In genomic region chr10:54985732-54986131, GRCh38 we compare ENCODE assay signal across 9 cellular contexts.
A peak's percentile ranks its signal among the peaks of the same experiment; 100 is the strongest.
DNase-seq lines count a peak whose midpoint lies in the region; ATAC-seq, FAIRE-seq and TF ChIP-seq lines count a peak whose summit lies in the region.
"Had no signal": no experiment of that assay in that cellular context is flagged by ENCODE, and none has a peak within 500 bp of the region (broad histone marks: within the 10 kb centered on the region; RNA-seq: fewer than 3 reads in every experiment).

No MANE protein-coding gene starts in this region.

- H3K4me3 ChIP-seq in kidney (ENCODE audit: low read length in 2 of 2), result no peak overlapping the region

- TF ChIP-seq CTCF in Calu3 (IDR thresholded peaks at IDR 0.05; ENCODE audit: unreplicated experiment) (peak; percentile 41), kidney (IDR thresholded peaks at IDR 0.05; ENCODE audit: borderline replicate concordance, extremely low read depth, insufficient read depth) (peak; percentile 22)

- peaks cover 0 to 4% of the 10 kb centered on the region in 2 donors for H3K9me3 ChIP-seq in kidney (ENCODE audit: control insufficient read depth in 1 of 2, low read length in 2 of 2)

- no peak overlapping the region for H3K9ac ChIP-seq in kidney (ENCODE audit: low read length in 2 of 2)

- FAIRE-seq in H54 (lab: Jason Lieb, UNC) (no peak), kidney (lab: Jason Lieb, UNC) (peak; percentile 64)

- TF ChIP-seq POLR2A in H54 (IDR thresholded peaks at IDR 0.05; ENCODE audit: low read depth, low read length), result no peak

- DNase-seq in Calu3, result no peak
- peak; percentile 2 for DNase-seq in H54 (ENCODE audit: insufficient read length, low spot score)
- peak; percentile 2 for DNase-seq in SHP77 treated with DMSO at 0.1 percent for 48 hours (lab: John Stamatoyannopoulos, UW)
- no peak for DNase-seq in kidney
- DNase-seq in stimulated activated CD8-positive, alpha-beta memory T cell treated with anti-CD3 and anti-CD28 coated beads, Interleukin-4, amount 100 ng/mL, for 48 hours, result no peak

- H3K4me3 Mint-ChIP-seq in Calu3 (ENCODE audit: low read depth, unreplicated experiment), result no peak overlapping the region
- H3K4me3 Mint-ChIP-seq: IgD-negative memory B cell had no signal

- H3K27ac Mint-ChIP-seq in Calu3 (ENCODE audit: unreplicated experiment), result no peak overlapping the region
- H3K27ac Mint-ChIP-seq: IgD-negative memory B cell had no signal

- H3K27ac ChIP-seq in kidney (ENCODE audit: low read depth in 2 of 2, low read length in 2 of 2), result no peak overlapping the region

- intact Hi-C loops in Calu3 (cut with micrococcal nuclease; ENCODE audit: unreplicated experiment), result loop anchor here (2.0 to 5.0 kb wide), 2 partner anchors 107 to 279 kb away; no protein-coding TSS in a partner anchor
- intact Hi-C loops in kidney (cut with DNase I), result no loop called here

- no peaks in the 10 kb centered on the region for H3K27me3 Mint-ChIP-seq in Calu3 (ENCODE audit: unreplicated experiment)
- H3K27me3 Mint-ChIP-seq: IgD-negative memory B cell had no signal

- ATAC-seq in GM21825 (IDR thresholded peaks at IDR 0.05; ENCODE audit: unreplicated experiment) (no peak), GM21723 (IDR thresholded peaks at IDR 0.05; ENCODE audit: unreplicated experiment) (no peak), HG02840 (IDR thresholded peaks at IDR 0.05; ENCODE audit: low FRiP score, unreplicated experiment) (no peak)

- CTCF ChIA-PET in Calu3 (lab: Charles Lee), result no interaction called here

- no peaks in the 10 kb centered on the region for H3K4me1 ChIP-seq in kidney (ENCODE audit: control insufficient read depth in 1 of 2, insufficient read depth in 1 of 2, low read depth in 1 of 2, low read length in 2 of 2)

- no peaks in the 10 kb centered on the region for H3K36me3 Mint-ChIP-seq in Calu3 (ENCODE audit: insufficient read depth, unreplicated experiment)

- no TSS peak for BruUV-seq in Calu3 (replicated peaks; lab: Mats Ljungman, UMichigan)

- H3K4me1 Mint-ChIP-seq in Calu3 (ENCODE audit: low read depth, unreplicated experiment), result no peaks in the 10 kb centered on the region
- H3K4me1 Mint-ChIP-seq: IgD-negative memory B cell had no signal

- H3K36me3 ChIP-seq in kidney (ENCODE audit: control insufficient read depth in 1 of 2, insufficient read depth in 2 of 2, low read length in 2 of 2), result no peaks in the 10 kb centered on the region

- H3K9me3 Mint-ChIP-seq in Calu3 (ENCODE audit: low read depth, unreplicated experiment), result no peaks in the 10 kb centered on the region

Comparison
In these comparisons a context has a peak if more than half of its experiments do, and no peak if none do; other contexts are left out.
1. DNase-seq: peak in H54 (single experiment) and SHP77 treated with DMSO at 0.1 percent for 48 hours (single experiment); none in Calu3 (single experiment), kidney (single experiment) and stimulated activated CD8-positive, alpha-beta memory T cell treated with anti-CD3 and anti-CD28 coated beads, Interleukin-4, amount 100 ng/mL, for 48 hours (single experiment).